10 cellular contexts compared by ENCODE assay signal in genomic region chr22:39176673-39177455, GRCh38. TPM values are rescaled to one million over a fixed set of nuclear protein-coding genes. Genes with fewer than 3 reads are reported as not detected.
A peak's percentile ranks its signal among the peaks of the same experiment; 100 is the strongest.
DNase-seq lines count a peak whose midpoint lies in the region; ATAC-seq and TF ChIP-seq lines count a peak whose summit lies in the region.
"Had no signal": no experiment of that assay in that cellular context is flagged by ENCODE, and none has a peak within 500 bp of the region (broad histone marks: within the 10 kb centered on the region; RNA-seq: fewer than 3 reads in every experiment).

No MANE protein-coding gene starts in this region.

- no peak for TF ChIP-seq CTCF in type B pancreatic cell (conservative IDR thresholded peaks at IDR 0.05)

- peak overlapping the region; percentile 78 for H3K27ac ChIP-seq in muscle layer of duodenum (ENCODE audit: low read length)

- no peaks in the 10 kb centered on the region for H3K27me3 Mint-ChIP-seq in effector memory CD8-positive, alpha-beta T cell
- H3K27me3 Mint-ChIP-seq in type B pancreatic cell = no peaks in the 10 kb centered on the region
- no peaks in the 10 kb centered on the region for H3K27me3 Mint-ChIP-seq in activated naive CD4-positive, alpha-beta T cell treated with anti-CD3 and anti-CD28 coated beads for 36 hours (ENCODE audit: low read depth)
- peaks cover 12% of the 10 kb centered on the region for H3K27me3 Mint-ChIP-seq in activated naive CD4-positive, alpha-beta T cell treated with anti-CD3 and anti-CD28 coated beads, Interleukin-2, amount 10 ng/mL, durations not matched to agents 7 days and 5 days

- H3K4me3 Mint-ChIP-seq in effector memory CD8-positive, alpha-beta T cell = peak overlapping the region; percentile 60 to 71
- no peak overlapping the region for H3K4me3 Mint-ChIP-seq in type B pancreatic cell
- no peak overlapping the region for H3K4me3 Mint-ChIP-seq in activated naive CD4-positive, alpha-beta T cell treated with anti-CD3 and anti-CD28 coated beads for 36 hours
- no peak overlapping the region for H3K4me3 Mint-ChIP-seq in activated naive CD4-positive, alpha-beta T cell treated with anti-CD3 and anti-CD28 coated beads, Interleukin-2, amount 10 ng/mL, durations not matched to agents 7 days and 5 days

- peak; percentile 57 for DNase-seq in activated CD8-positive, alpha-beta memory T cell treated with anti-CD3 and anti-CD28 coated beads for 24 hours
- DNase-seq in activated CD8-positive, alpha-beta memory T cell treated with anti-CD3 and anti-CD28 coated beads, Interleukin-2, amount 50 U/mL, for 4 hours = no peak
- no peak for DNase-seq in effector memory CD8-positive, alpha-beta T cell
- no peak for DNase-seq in type B pancreatic cell (ENCODE audit: extremely low spot score, unreplicated experiment)
- no peak for DNase-seq in activated naive CD4-positive, alpha-beta T cell treated with anti-CD3 and anti-CD28 coated beads for 36 hours
- no peak for DNase-seq in activated naive CD4-positive, alpha-beta T cell treated with anti-CD3 and anti-CD28 coated beads, Interleukin-2, amount 10 ng/mL, durations not matched to agents 7 days and 5 days
- DNase-seq in NCI-H774 (lab: John Stamatoyannopoulos, UW) = no peak
- DNase-seq: NCI-H1105 treated with DMSO at 0.1 percent for 48 hours, RPMI8226 had no signal

- peaks cover 18 to 44% of the 10 kb centered on the region in 2 donors for H3K4me1 ChIP-seq in muscle layer of duodenum (ENCODE audit: control insufficient read depth in 1 of 2, insufficient read depth in 2 of 2, low read length in 2 of 2)

- H3K27ac Mint-ChIP-seq in effector memory CD8-positive, alpha-beta T cell = peak overlapping the region; percentile 96 to 98
- peak overlapping the region; percentile 41 for H3K27ac Mint-ChIP-seq in type B pancreatic cell
- H3K27ac Mint-ChIP-seq in activated naive CD4-positive, alpha-beta T cell treated with anti-CD3 and anti-CD28 coated beads for 36 hours = no peak overlapping the region
- no peak overlapping the region for H3K27ac Mint-ChIP-seq in activated naive CD4-positive, alpha-beta T cell treated with anti-CD3 and anti-CD28 coated beads, Interleukin-2, amount 10 ng/mL, durations not matched to agents 7 days and 5 days

- no peaks in the 10 kb centered on the region for H3K9me3 Mint-ChIP-seq in effector memory CD8-positive, alpha-beta T cell
- no peaks in the 10 kb centered on the region for H3K9me3 Mint-ChIP-seq in type B pancreatic cell
- H3K9me3 Mint-ChIP-seq in activated naive CD4-positive, alpha-beta T cell treated with anti-CD3 and anti-CD28 coated beads for 36 hours = no peaks in the 10 kb centered on the region
- H3K9me3 Mint-ChIP-seq in activated naive CD4-positive, alpha-beta T cell treated with anti-CD3 and anti-CD28 coated beads, Interleukin-2, amount 10 ng/mL, durations not matched to agents 7 days and 5 days = no peaks in the 10 kb centered on the region

- H3K27me3 ChIP-seq in muscle layer of duodenum (ENCODE audit: low read depth, low read length) = no peaks in the 10 kb centered on the region

- H3K36me3 ChIP-seq in muscle layer of duodenum (ENCODE audit: control insufficient read depth in 1 of 2, insufficient read depth in 2 of 2, low read length in 2 of 2) = no peaks in the 10 kb centered on the region

- no peak for ATAC-seq in effector memory CD8-positive, alpha-beta T cell (replicated peaks)

- CTCF ChIA-PET in activated naive CD4-positive, alpha-beta T cell treated with anti-CD3 and anti-CD28 coated beads for 36 hours (lab: Charles Lee) = no interaction called here
- CTCF ChIA-PET in activated naive CD4-positive, alpha-beta T cell treated with anti-CD3 and anti-CD28 coated beads, Interleukin-2, amount 10 ng/mL, durations not matched to agents 7 days and 5 days (lab: Charles Lee) = interaction anchor here (0.8 to 1.2 kb wide), 2 partner anchors 134 kb away, joined by 3 read pairs; no protein-coding TSS in a partner anchor

- H3K4me3 ChIP-seq in muscle layer of duodenum (ENCODE audit: low read depth in 1 of 2, low read length in 2 of 2) = no peak overlapping the region

- H3K4me1 Mint-ChIP-seq in effector memory CD8-positive, alpha-beta T cell (ENCODE audit: low read depth in 2 of 2) = peaks cover 61 to 64% of the 10 kb centered on the region in 2 donors
- H3K4me1 Mint-ChIP-seq in type B pancreatic cell (ENCODE audit: unreplicated experiment) = peaks cover 36% of the 10 kb centered on the region
- peaks cover 26% of the 10 kb centered on the region for H3K4me1 Mint-ChIP-seq in activated naive CD4-positive, alpha-beta T cell treated with anti-CD3 and anti-CD28 coated beads for 36 hours (ENCODE audit: low read depth)
- H3K4me1 Mint-ChIP-seq in activated naive CD4-positive, alpha-beta T cell treated with anti-CD3 and anti-CD28 coated beads, Interleukin-2, amount 10 ng/mL, durations not matched to agents 7 days and 5 days = peaks cover 39% of the 10 kb centered on the region

- H3K36me3 Mint-ChIP-seq in effector memory CD8-positive, alpha-beta T cell (ENCODE audit: insufficient read depth) = peaks cover 22% of the 10 kb centered on the region
- H3K36me3 Mint-ChIP-seq in type B pancreatic cell = no peaks in the 10 kb centered on the region
- H3K36me3 Mint-ChIP-seq in activated naive CD4-positive, alpha-beta T cell treated with anti-CD3 and anti-CD28 coated beads for 36 hours (ENCODE audit: low read depth) = no peaks in the 10 kb centered on the region
- H3K36me3 Mint-ChIP-seq in activated naive CD4-positive, alpha-beta T cell treated with anti-CD3 and anti-CD28 coated beads, Interleukin-2, amount 10 ng/mL, durations not matched to agents 7 days and 5 days = no peaks in the 10 kb centered on the region

- peaks cover 0 to 4% of the 10 kb centered on the region in 2 donors for H3K9me3 ChIP-seq in muscle layer of duodenum (ENCODE audit: control insufficient read depth in 1 of 2, low read length in 2 of 2)

- intact Hi-C loops in activated naive CD4-positive, alpha-beta T cell treated with anti-CD3 and anti-CD28 coated beads for 36 hours (cut with micrococcal nuclease) = no loop called here

RNA-seq across cellular contexts. Expression of gene CBX7, which starts 24.4 kb away (rescaled TPM):
- 4.8 and 5.0 TPM in 2 replicates for total RNA-seq in type B pancreatic cell (ENCODE audit: low replicate concordance)
- total RNA-seq in activated naive CD4-positive, alpha-beta T cell treated with anti-CD3 and anti-CD28 coated beads for 36 hours = 10 to 100 TPM; 20.8 to 24.1 TPM

Comparison
In these comparisons a context has a peak if more than half of its experiments do, and no peak if none do; other contexts are left out.
1. H3K27ac Mint-ChIP-seq: peak in effector memory CD8-positive, alpha-beta T cell (2 of 2) and type B pancreatic cell (single experiment); none in activated naive CD4-positive, alpha-beta T cell treated with anti-CD3 and anti-CD28 coated beads for 36 hours (single experiment) and activated naive CD4-positive, alpha-beta T cell treated with anti-CD3 and anti-CD28 coated beads, Interleukin-2, amount 10 ng/mL, durations not matched to agents 7 days and 5 days (single experiment).
2. H3K4me3 Mint-ChIP-seq: peak in effector memory CD8-positive, alpha-beta T cell (2 of 2); none in type B pancreatic cell (single experiment), activated naive CD4-positive, alpha-beta T cell treated with anti-CD3 and anti-CD28 coated beads for 36 hours (single experiment) and activated naive CD4-positive, alpha-beta T cell treated with anti-CD3 and anti-CD28 coated beads, Interleukin-2, amount 10 ng/mL, durations not matched to agents 7 days and 5 days (single experiment).